ENCODE assay signal across 7 cellular contexts in the genomic region with DNA sequence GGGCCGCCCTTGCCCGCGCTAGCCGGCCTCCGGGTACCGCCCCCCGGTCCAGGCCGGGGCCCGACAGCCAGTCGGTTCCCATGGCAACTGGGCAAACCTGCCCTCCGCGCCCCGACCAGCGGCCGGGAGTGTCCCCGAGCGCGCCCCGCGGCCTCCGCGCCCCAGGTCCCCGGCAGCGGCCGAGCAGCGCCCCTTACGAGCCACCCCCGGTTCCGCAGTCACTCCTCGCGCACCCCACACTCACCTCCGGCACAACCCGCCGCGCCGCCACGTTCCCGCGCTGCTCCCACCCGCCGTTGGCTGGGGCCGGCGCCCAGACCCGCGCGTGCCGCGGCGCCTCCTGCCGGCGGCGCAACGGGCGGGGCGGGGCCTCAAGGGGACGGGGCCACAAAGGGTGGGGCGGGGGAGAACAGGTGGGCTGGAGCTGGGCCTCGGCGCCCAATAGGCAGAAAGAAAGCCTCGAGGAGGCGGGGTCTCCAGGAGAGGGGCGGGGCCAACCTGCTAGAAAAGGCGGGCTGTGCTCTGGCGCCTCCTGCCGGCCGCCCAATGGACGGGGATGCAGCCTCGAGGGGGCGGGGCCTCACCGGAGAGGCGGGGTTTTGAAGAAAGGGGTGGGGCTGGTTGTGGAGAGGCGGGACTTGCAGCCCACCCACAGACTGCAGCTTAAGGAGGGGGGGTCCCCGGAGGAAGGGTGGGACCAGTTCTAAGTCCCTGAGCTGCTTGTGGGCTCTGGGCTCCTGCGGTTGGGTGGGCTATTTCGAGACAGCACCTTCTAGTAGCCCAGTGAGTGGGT. TPM values are rescaled to one million over a fixed set of nuclear protein-coding genes. Genes with fewer than 3 reads are reported as not detected.
DNase-seq lines count a peak whose midpoint lies in the region; ATAC-seq and TF ChIP-seq lines count a peak whose summit lies in the region.

Gene RADIL, minus strand, starts transcription at position 365 of the 793 bp plus-strand sequence. CDS start 5,577 bp downstream, outside the sequence.

- DNase-seq in GM13976 (ENCODE audit: low spot score) (peak; percentile 93), NCI-H526 (lab: John Stamatoyannopoulos, UW) (peak; percentile 83 to 97), lung microvascular endothelial cell (ENCODE audit: low read depth in 2 of 2) (peak; percentile 87 to 98)
- DNase-seq in activated CD8-positive, alpha-beta memory T cell treated with anti-CD3 and anti-CD28 coated beads for 4 hours (ENCODE audit: low read depth in 2 of 2) = peak; percentile 52 to 71
- peak; percentile 70 for DNase-seq in effector CD4-positive, alpha-beta T cell
- peak; percentile 63 to 74 (median 74) for DNase-seq in stimulated activated CD4-positive, alpha-beta T cell treated with anti-CD3 and anti-CD28 coated beads, TNF-alpha, amount 100 ng/mL, for 4 hours (ENCODE audit: low read depth in 3 of 3)

- ATAC-seq in HG03280 (IDR thresholded peaks at IDR 0.05; ENCODE audit: unreplicated experiment) = peak; percentile 53

- in situ Hi-C loops in GM13976 (cut with MboI; ENCODE audit: low sequenced_read_pairs, unreplicated experiment) = no loop called here

- TF ChIP-seq CTCF in GM13976 (IDR thresholded peaks at IDR 0.05; ENCODE audit: borderline replicate concordance, control extremely low read depth, extremely low read depth, insufficient read depth, missing control alignments) = peak; percentile 42

RNA-seq across cellular contexts. Expression of gene RADIL, which starts in this region (rescaled TPM):
- total RNA-seq in lung microvascular endothelial cell = 2.0 and 3.2 TPM in 2 replicates

Comparison
In these comparisons a context has a peak if more than half of its experiments do, and no peak if none do; other contexts are left out.
1. Peak in every context shown above with its lines: DNase-seq and ATAC-seq.